Comparison of ENCODE assay signal across 24 cellular contexts in genomic region chr13:44193731-44194130, GRCh38.
DNase-seq lines count a peak whose midpoint lies in the region; ATAC-seq, FAIRE-seq and TF ChIP-seq lines count a peak whose summit lies in the region.
"Had no signal": no experiment of that assay in that cellular context is flagged by ENCODE, and none has a peak within 500 bp of the region (broad histone marks: within the 10 kb centered on the region; RNA-seq: fewer than 3 reads in every experiment).

No MANE protein-coding gene starts in this region.

- H3K36me3 Mint-ChIP-seq in WTC11 (no peaks in the 10 kb centered on the region), mesothelial cell of epicardium (no peaks in the 10 kb centered on the region)
- H3K36me3 Mint-ChIP-seq: CD14-positive monocyte; CD8-positive, alpha-beta memory T cell had no signal

- no peak for FAIRE-seq in H1 (lab: Jason Lieb, UNC)
- FAIRE-seq: A549, GM12891, GM18507 had no signal

- H4K5ac ChIP-seq in H1 (ENCODE audit: insufficient read length, low read depth, low read length): no peak overlapping the region

- H4K91ac ChIP-seq in H1 (replicated peaks; ENCODE audit: insufficient read length, low read length) (peak overlapping the region; percentile 8), neuronal stem cell (ENCODE audit: low read depth, low read length, poor library complexity) (no peak overlapping the region)

- TF ChIP-seq EP300 in H1 (IDR thresholded peaks at IDR 0.05; ENCODE audit: borderline replicate concordance in 1 of 2, low read depth in 2 of 2, low read length in 2 of 2): no peak

- 0 out of 2 replicates have a peak, but pooled peaks cover 3% of the 10 kb centered on the region for H3K4me1 Mint-ChIP-seq in WTC11
- peaks cover 8% of the 10 kb centered on the region for H3K4me1 Mint-ChIP-seq in mesothelial cell of epicardium

- 90% methylated on average over 3 of the region's 3 CpGs; no CpG with 5 or more reads in 1 of the 2 experiments for WGBS in H1 (ENCODE audit: extremely low coverage in 1 of 2, insufficient coverage in 1 of 2, insufficient read length in 1 of 2, insufficient replicate concordance in 2 of 2, low coverage in 1 of 2, low lambda C conversion rate in 2 of 2, missing lambda C conversion rate in 1 of 2), 2 experiments
- WGBS in neuronal stem cell (ENCODE audit: extremely low coverage in 2 of 2, insufficient read length in 2 of 2, insufficient replicate concordance in 1 of 2), 2 donors: no CpG with 5 or more reads among the region's 3 CpGs

- intact Hi-C loops in PC-3 (cut with micrococcal nuclease): no loop called here

- H3K9me3 Mint-ChIP-seq in WTC11: no peaks in the 10 kb centered on the region; the same call in 1 of the 2 replicates
- no peaks in the 10 kb centered on the region for H3K9me3 Mint-ChIP-seq in mesothelial cell of epicardium
- H3K9me3 Mint-ChIP-seq: CD8-positive, alpha-beta memory T cell; H9 had no signal

- no peak overlapping the region for H3K4ac ChIP-seq in H1 (replicated peaks; ENCODE audit: insufficient read length, low read depth, low read length)
- H3K4ac ChIP-seq in neuronal stem cell (ENCODE audit: low read length): no peak overlapping the region

- no peaks in the 10 kb centered on the region for H3K9me3 ChIP-seq in PC-3 (ENCODE audit: low read length)
- no peaks in the 10 kb centered on the region for H3K9me3 ChIP-seq in H1 (ENCODE audit: insufficient read depth in 2 of 2, low read depth in 1 of 2, low read length in 1 of 2)
- H3K9me3 ChIP-seq in neuronal stem cell (replicated peaks in 1 of 2; ENCODE audit: control insufficient read depth in 2 of 2, insufficient read depth in 1 of 2, low read depth in 1 of 2, low read length in 2 of 2): no peaks in the 10 kb centered on the region
- H3K9me3 ChIP-seq: A549; BE2C; BLaER1 treated with 17β-estradiol and CSF1 and Interleukin-3, amounts not matched to agents 10 nM and 100 nM had no signal

- H3K14ac ChIP-seq in H1 (ENCODE audit: insufficient read length) (no peak overlapping the region), neuronal stem cell (ENCODE audit: low read length) (no peak overlapping the region)

- H2BK12ac ChIP-seq in H1 (ENCODE audit: low read depth, low read length): no peak overlapping the region
- no peak overlapping the region for H2BK12ac ChIP-seq in neuronal stem cell (ENCODE audit: low read length)

- no peak overlapping the region for H3K56ac ChIP-seq in H1 (replicated peaks; ENCODE audit: insufficient read length, low read depth, low read length)

- H3K4me1 ChIP-seq in PC-3 (ENCODE audit: insufficient read depth, low read length) (peaks cover 53% of the 10 kb centered on the region), H1 (replicated peaks in 1 of 4; ENCODE audit: control insufficient read depth in 3 of 4, insufficient read depth in 4 of 4, low read length in 3 of 4) (no peaks in the 10 kb centered on the region; a peak in 1 of 7 replicates), neuronal stem cell (ENCODE audit: control insufficient read depth in 2 of 2, insufficient read depth in 1 of 2, low read depth in 1 of 2, low read length in 2 of 2) (peaks cover 2 to 4% of the 10 kb centered on the region in 2 donors)

- BruUV-seq in PC-3 (replicated peaks; lab: Mats Ljungman, UMichigan): no TSS peak

- H2BK120ac ChIP-seq in H1 (replicated peaks; ENCODE audit: low read depth, low read length) (no peak overlapping the region), neuronal stem cell (ENCODE audit: low read depth, low read length) (no peak overlapping the region)

- H3F3A ChIP-seq in PC-3 (ENCODE audit: low read length, unreplicated experiment): no peaks in the 10 kb centered on the region

- H4K20me1 ChIP-seq in PC-3 (ENCODE audit: low read length) (no peaks in the 10 kb centered on the region), H1 (replicated peaks in 1 of 2; ENCODE audit: control insufficient read depth in 1 of 2, insufficient read depth in 2 of 2, low read length in 2 of 2) (no peaks in the 10 kb centered on the region)
- H4K20me1 ChIP-seq: BLaER1 treated with 17β-estradiol and CSF1 and Interleukin-3, amounts not matched to agents 10 nM and 100 nM had no signal

- ATAC-seq in PC-3 (no peak), WTC11 (no peak)
- ATAC-seq: A549, HCT116 had no signal

- DNase-seq in PC-3: no peak
- no peak for DNase-seq in H1 (ENCODE audit: low read depth in 1 of 2, low spot score in 2 of 2)
- DNase-seq in neuronal stem cell (ENCODE audit: low spot score): no peak
- DNase-seq in WTC11 (ENCODE audit: low spot score): no peak
- DNase-seq in mesothelial cell of epicardium (ENCODE audit: low spot score in 2 of 2, unreplicated experiment in 2 of 2): no peak
- DNase-seq in SW480 (ENCODE audit: low spot score): no peak
- DNase-seq: 8988T; ACHN; AML-193; BE2C; Calu3; CD4-positive, alpha-beta T cell; CD8-positive, alpha-beta memory T cell; DMS53; DMS79 treated with DMSO at 0.1 percent for 48 hours; GF-D8; GM23248; H9 had no signal

- H2AK5ac ChIP-seq in H1 (ENCODE audit: low read depth, low read length) (no peak overlapping the region), neuronal stem cell (ENCODE audit: low read depth, low read length) (no peak overlapping the region)

- H2BK15ac ChIP-seq in H1 (ENCODE audit: low read length) (no peak overlapping the region), neuronal stem cell (ENCODE audit: low read length) (no peak overlapping the region)

- H3K9me2 ChIP-seq in PC-3 (replicated peaks; ENCODE audit: low read length): no peaks in the 10 kb centered on the region

- no peak overlapping the region for H2BK20ac ChIP-seq in H1 (ENCODE audit: low read length)

- H3K27ac Mint-ChIP-seq in WTC11: no peak overlapping the region
- no peak overlapping the region for H3K27ac Mint-ChIP-seq in mesothelial cell of epicardium
- H3K27ac Mint-ChIP-seq: H9 had no signal

- H3K23ac ChIP-seq in H1 (ENCODE audit: insufficient read length) (no peak overlapping the region), neuronal stem cell (ENCODE audit: low read depth, low read length, poor library complexity) (no peak overlapping the region)

- no peak overlapping the region for H3K4me3 ChIP-seq in PC-3 (ENCODE audit: low read length)
- H3K4me3 ChIP-seq in H1 (ENCODE audit: extremely low read depth in 1 of 4, insufficient read depth in 2 of 4, low read depth in 3 of 4, low read length in 4 of 4): no peak overlapping the region
- H3K4me3 ChIP-seq in neuronal stem cell (ENCODE audit: low read length in 2 of 2): no peak overlapping the region
- H3K4me3 ChIP-seq: A549; BLaER1 treated with 17β-estradiol and CSF1 and Interleukin-3, amounts not matched to agents 10 nM and 100 nM; GM23248 had no signal

- CTCF ChIA-PET in PC-3 (lab: Charles Lee): no interaction called here
- CTCF ChIA-PET in H1 (lab: Charles Lee; ENCODE audit: partially characterized antibody): interaction anchor here (1.3 kb wide), 1 partner anchor 209 kb away, joined by 3 read pairs; no protein-coding TSS in a partner anchor
- CTCF ChIA-PET in WTC11 (lab: Charles Lee): interaction anchor here (0.6 kb wide), 1 partner anchor 114 kb away, joined by 3 read pairs; no protein-coding TSS in a partner anchor

- no peaks in the 10 kb centered on the region for H3K23me2 ChIP-seq in H1 (ENCODE audit: low read depth, low read length)

- TF ChIP-seq RAD21 in H1 (IDR thresholded peaks at IDR 0.05 in 1 of 2, conservative IDR thresholded peaks at IDR 0.05 in 1 of 2; ENCODE audit: low read depth in 2 of 2, low read length in 2 of 2): no peak

- H3K27me3 ChIP-seq in PC-3 (ENCODE audit: low read length) (no peaks in the 10 kb centered on the region), H1 (replicated peaks in 1 of 4; ENCODE audit: control insufficient read depth in 3 of 4, extremely low read depth in 1 of 4, insufficient read depth in 3 of 4, low read length in 3 of 4) (no peaks in the 10 kb centered on the region), neuronal stem cell (ENCODE audit: control insufficient read depth in 3 of 3, insufficient read depth in 3 of 3, low read depth in 1 of 3, low read length in 3 of 3) (no peaks in the 10 kb centered on the region)
- H3K27me3 ChIP-seq: BE2C; BLaER1 treated with 17β-estradiol and CSF1 and Interleukin-3, amounts not matched to agents 10 nM and 100 nM had no signal

- H3K4me2 ChIP-seq in PC-3 (ENCODE audit: low read length) (0 out of 2 replicates have a peak overlapping the region, but pooled peaks have one; percentile 26), H1 (ENCODE audit: insufficient read depth in 1 of 2, low read depth in 2 of 2, low read length in 2 of 2) (no peak overlapping the region), neuronal stem cell (ENCODE audit: insufficient read depth, low read length, poor library complexity, severe bottlenecking) (no peak overlapping the region)
- H3K4me2 ChIP-seq: A549; BLaER1 treated with 17β-estradiol and CSF1 and Interleukin-3, amounts not matched to agents 10 nM and 100 nM had no signal

- H3K18ac ChIP-seq in H1 (ENCODE audit: extremely low read depth, low read length) (no peak overlapping the region), neuronal stem cell (ENCODE audit: low read length) (peak overlapping the region; percentile 4)

- H4K8ac ChIP-seq in H1 (ENCODE audit: extremely low read depth, insufficient read depth, low read length) (no peak overlapping the region), neuronal stem cell (ENCODE audit: low read depth, low read length) (no peak overlapping the region)

- peak overlapping the region; percentile 77 for H3K27ac ChIP-seq in PC-3 (ENCODE audit: low read length)
- H3K27ac ChIP-seq in H1 (ENCODE audit: low read depth, low read length): no peak overlapping the region
- H3K27ac ChIP-seq in neuronal stem cell (replicated peaks; ENCODE audit: low read length): no peak overlapping the region
- H3K27ac ChIP-seq: BLaER1 treated with 17β-estradiol and CSF1 and Interleukin-3, amounts not matched to agents 10 nM and 100 nM; GM23248 had no signal

- TF ChIP-seq CTCF in PC-3 (conservative IDR thresholded peaks at IDR 0.05; ENCODE audit: low read depth, low read length) (no peak), H1 (IDR thresholded peaks at IDR 0.05; ENCODE audit: control extremely low read depth in 1 of 3, insufficient read depth in 1 of 3, low read depth in 1 of 3, low read length in 3 of 3) (no peak), WTC11 (IDR thresholded peaks at IDR 0.05) (no peak), mesothelial cell of epicardium (IDR thresholded peaks at IDR 0.05; ENCODE audit: unreplicated experiment) (no peak)

- no peak for TF ChIP-seq POLR2A in H1 (IDR thresholded peaks at IDR 0.05; ENCODE audit: control extremely low read depth in 1 of 2, low read depth in 2 of 2, low read length in 2 of 2)

- H3K4me3 Mint-ChIP-seq in WTC11: no peak overlapping the region
- no peak overlapping the region for H3K4me3 Mint-ChIP-seq in mesothelial cell of epicardium
- H3K4me3 Mint-ChIP-seq: CD14-positive monocyte; CD4-positive, alpha-beta T cell; CD8-positive, alpha-beta memory T cell; H9 had no signal

- H2BK5ac ChIP-seq in H1 (ENCODE audit: low read depth, low read length) (no peak overlapping the region), neuronal stem cell (ENCODE audit: low read length) (no peak overlapping the region)

- H2AFZ ChIP-seq in PC-3 (ENCODE audit: low read length) (no peak overlapping the region), H1 (ENCODE audit: low read length) (no peak overlapping the region), neuronal stem cell (ENCODE audit: low read length) (peak overlapping the region; percentile 10)
- H2AFZ ChIP-seq: GM23248 had no signal

- peak overlapping the region; percentile 18; the same call in 1 of the 2 replicates for H3K9ac ChIP-seq in PC-3 (ENCODE audit: low read length)
- no peak overlapping the region for H3K9ac ChIP-seq in H1 (replicated peaks in 1 of 4; ENCODE audit: extremely low read depth in 1 of 4, low read depth in 3 of 4, low read length in 3 of 4)
- H3K9ac ChIP-seq in neuronal stem cell (ENCODE audit: low read depth, low read length, poor library complexity): no peak overlapping the region
- H3K9ac ChIP-seq: BLaER1 treated with 17β-estradiol and CSF1 and Interleukin-3, amounts not matched to agents 10 nM and 100 nM; GM23248 had no signal

- H3K36me3 ChIP-seq in PC-3 (ENCODE audit: low read depth, low read length) (no peaks in the 10 kb centered on the region), H1 (ENCODE audit: control insufficient read depth in 2 of 4, insufficient read depth in 4 of 4, low read length in 3 of 4) (no peaks in the 10 kb centered on the region), neuronal stem cell (replicated peaks in 1 of 2; ENCODE audit: control insufficient read depth in 2 of 2, insufficient read depth in 2 of 2, low read length in 2 of 2) (no peaks in the 10 kb centered on the region)
- H3K36me3 ChIP-seq: BE2C; BLaER1 treated with 17β-estradiol and CSF1 and Interleukin-3, amounts not matched to agents 10 nM and 100 nM had no signal

- POLR2A ChIA-PET in PC-3 (lab: Charles Lee; ENCODE audit: unreplicated experiment): interaction anchor here (0.7 kb wide), 1 partner anchor 115 kb away, joined by 3 read pairs; no protein-coding TSS in a partner anchor
- POLR2A ChIA-PET in H1 (lab: Charles Lee; ENCODE audit: partially characterized antibody): no interaction called here
- POLR2A ChIA-PET in WTC11 (lab: Charles Lee): no interaction called here

- H3K27me3 Mint-ChIP-seq in WTC11 (ENCODE audit: low read depth) (no peaks in the 10 kb centered on the region), mesothelial cell of epicardium (ENCODE audit: low read depth) (peaks cover 13% of the 10 kb centered on the region)
- H3K27me3 Mint-ChIP-seq: CD4-positive, alpha-beta T cell; CD8-positive, alpha-beta memory T cell had no signal

- H3K79me1 ChIP-seq in H1 (ENCODE audit: low read depth, low read length) (no peaks in the 10 kb centered on the region), neuronal stem cell (ENCODE audit: low read depth, low read length) (no peaks in the 10 kb centered on the region)

- H3K79me2 ChIP-seq in PC-3 (ENCODE audit: low read length) (no peaks in the 10 kb centered on the region), H1 (ENCODE audit: control insufficient read depth in 1 of 2, insufficient read depth in 2 of 2, low read length in 2 of 2) (no peaks in the 10 kb centered on the region)
